19 cellular contexts compared by ENCODE assay signal in the genomic region with DNA sequence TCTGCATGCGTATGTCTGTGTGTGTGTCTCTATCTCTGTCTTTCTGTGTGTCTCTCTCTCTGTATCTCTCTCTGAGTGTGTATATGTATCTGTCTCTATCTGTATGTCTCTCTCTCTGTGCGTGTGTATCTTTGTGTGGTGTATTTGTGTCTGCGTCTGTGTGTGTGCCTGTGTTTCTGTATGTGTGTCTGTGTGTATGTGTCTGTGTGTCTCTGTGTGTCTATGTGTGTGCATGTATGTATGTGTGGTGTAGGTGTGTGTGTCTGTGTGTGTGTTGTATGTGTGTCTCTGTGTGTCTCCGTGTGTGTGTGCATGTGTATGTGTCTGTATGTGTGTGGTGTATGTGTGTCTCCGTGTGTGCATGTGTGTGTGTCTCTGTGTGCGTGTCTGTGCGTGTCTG.
DNase-seq lines count a peak whose midpoint lies in the region; ATAC-seq, FAIRE-seq and TF ChIP-seq lines count a peak whose summit lies in the region.
"Had no signal": no experiment of that assay in that cellular context is flagged by ENCODE, and none has a peak within 500 bp of the region (broad histone marks: within the 10 kb centered on the region; RNA-seq: fewer than 3 reads in every experiment).

No MANE protein-coding gene starts in this region.

- intact Hi-C loops in Caco-2 (cut with micrococcal nuclease; ENCODE audit: unreplicated experiment) (loop anchor here (2.0 kb wide), 1 partner anchor 14 kb away; no protein-coding TSS in a partner anchor), head of caudate nucleus (cut with DNase I) (no loop called here)

- no peak overlapping the region for H2AFZ ChIP-seq in neuronal stem cell (ENCODE audit: low read length)
- H2AFZ ChIP-seq: GM23248 had no signal

- H3K9me3 ChIP-seq in Caco-2 (no peaks in the 10 kb centered on the region), neuronal stem cell (replicated peaks in 1 of 2; ENCODE audit: control insufficient read depth in 2 of 2, insufficient read depth in 1 of 2, low read depth in 1 of 2, low read length in 2 of 2) (peaks cover 0 to 6% of the 10 kb centered on the region in 2 donors)
- H3K9me3 ChIP-seq: BLaER1 had no signal

- H3K23ac ChIP-seq in neuronal stem cell (ENCODE audit: low read depth, low read length, poor library complexity): no peak overlapping the region

- H3K4me3 ChIP-seq in Caco-2 (ENCODE audit: low read depth, low read length): no peak overlapping the region
- peak overlapping the region in 1 of 2 donors; percentile 64 for H3K4me3 ChIP-seq in neuronal stem cell (ENCODE audit: low read length in 2 of 2)
- H3K4me3 ChIP-seq: BLaER1, GM23248 had no signal

- peak overlapping the region; percentile 2 for H3K4me3 Mint-ChIP-seq in Caco-2 (ENCODE audit: unreplicated experiment)
- H3K4me3 Mint-ChIP-seq: CD8-positive, alpha-beta memory T cell had no signal

- no peak overlapping the region for H3K4me2 ChIP-seq in neuronal stem cell (ENCODE audit: insufficient read depth, low read length, poor library complexity, severe bottlenecking)
- H3K4me2 ChIP-seq: BLaER1 had no signal

- H3K36me3 Mint-ChIP-seq in Caco-2 (ENCODE audit: insufficient read depth, unreplicated experiment): no peaks in the 10 kb centered on the region
- H3K36me3 Mint-ChIP-seq: CD8-positive, alpha-beta memory T cell had no signal

- no peak overlapping the region for H4K91ac ChIP-seq in neuronal stem cell (ENCODE audit: low read depth, low read length, poor library complexity)

- no peak overlapping the region for H3K27ac ChIP-seq in neuronal stem cell (replicated peaks; ENCODE audit: low read length)
- H3K27ac ChIP-seq: BLaER1, GM23248 had no signal

- no peak for ATAC-seq in GM19324 (IDR thresholded peaks at IDR 0.05; ENCODE audit: low FRiP score, unreplicated experiment)

- H2BK5ac ChIP-seq in neuronal stem cell (ENCODE audit: low read length): no peak overlapping the region

- no peaks in the 10 kb centered on the region for H3K79me1 ChIP-seq in neuronal stem cell (ENCODE audit: low read depth, low read length)

- CTCF ChIA-PET in Caco-2 (lab: Charles Lee): no interaction called here

- WGBS in neuronal stem cell (ENCODE audit: extremely low coverage in 2 of 2, insufficient read length in 2 of 2, insufficient replicate concordance in 1 of 2), 2 donors: no CpG with 5 or more reads among the region's 7 CpGs

- no TSS peak for BruUV-seq in Caco-2 (replicated peaks; lab: Mats Ljungman, UMichigan)

- POLR2A ChIA-PET in Caco-2 (lab: Charles Lee): interaction anchor here (1.3 kb wide), 1 partner anchor 42 kb away, joined by 4 read pairs; no protein-coding TSS in a partner anchor

- H3K9me3 Mint-ChIP-seq in Caco-2 (ENCODE audit: unreplicated experiment): no peaks in the 10 kb centered on the region
- H3K9me3 Mint-ChIP-seq: CD8-positive, alpha-beta memory T cell had no signal

- DNase-seq in Caco-2 (no peak), HTR-8/SVneo (ENCODE audit: insufficient read length, low spot score) (no peak), islet precursor cell (peak; percentile 24), neuronal stem cell (ENCODE audit: low spot score) (no peak), NAMALWA (ENCODE audit: low spot score) (no peak), head of caudate nucleus (no peak), GM10266 (ENCODE audit: extremely low spot score) (no peak)
- DNase-seq: 8988T; AML-193; CD8-positive, alpha-beta memory T cell; DMS153; DMS79 treated with DMSO at 0.1 percent for 48 hours; EL; GM23248; H7; KBM-7 had no signal

- peak overlapping the region; percentile 17 for H4K8ac ChIP-seq in neuronal stem cell (ENCODE audit: low read depth, low read length)

- peak; percentile 72 for FAIRE-seq in HTR-8/SVneo (lab: Jason Lieb, UNC)
- FAIRE-seq: G401.6 had no signal

- H2BK15ac ChIP-seq in neuronal stem cell (ENCODE audit: low read length): no peak overlapping the region

- no peak overlapping the region for H3K4ac ChIP-seq in neuronal stem cell (ENCODE audit: low read length)

- H3K36me3 ChIP-seq in Caco-2 (ENCODE audit: control insufficient read depth, insufficient read depth, low read length) (no peaks in the 10 kb centered on the region), neuronal stem cell (replicated peaks in 1 of 2; ENCODE audit: control insufficient read depth in 2 of 2, insufficient read depth in 2 of 2, low read length in 2 of 2) (no peaks in the 10 kb centered on the region)
- H3K36me3 ChIP-seq: BLaER1 had no signal

- H2AK5ac ChIP-seq in neuronal stem cell (ENCODE audit: low read depth, low read length): no peak overlapping the region

- H3K18ac ChIP-seq in neuronal stem cell (ENCODE audit: low read length): no peak overlapping the region

- no peak overlapping the region for H2BK120ac ChIP-seq in neuronal stem cell (ENCODE audit: low read depth, low read length)

- no peak overlapping the region for H3K9ac ChIP-seq in neuronal stem cell (ENCODE audit: low read depth, low read length, poor library complexity)
- H3K9ac ChIP-seq: BLaER1, GM23248 had no signal

- no peaks in the 10 kb centered on the region for H3K27me3 Mint-ChIP-seq in Caco-2 (ENCODE audit: insufficient read depth, unreplicated experiment)

- H3K27me3 ChIP-seq in Caco-2 (replicated peaks; ENCODE audit: control insufficient read depth, insufficient read depth, low read length) (no peaks in the 10 kb centered on the region), neuronal stem cell (ENCODE audit: control insufficient read depth in 3 of 3, insufficient read depth in 3 of 3, low read depth in 1 of 3, low read length in 3 of 3) (no peaks in the 10 kb centered on the region)
- H3K27me3 ChIP-seq: BLaER1 had no signal

- H3K4me1 ChIP-seq in Caco-2 (peaks cover 60% of the 10 kb centered on the region), neuronal stem cell (ENCODE audit: control insufficient read depth in 2 of 2, insufficient read depth in 1 of 2, low read depth in 1 of 2, low read length in 2 of 2) (no peaks in the 10 kb centered on the region)
- H3K4me1 ChIP-seq: BLaER1 had no signal

- H3K14ac ChIP-seq in neuronal stem cell (ENCODE audit: low read length): peak overlapping the region; percentile 60

- H3K27ac Mint-ChIP-seq in Caco-2 (ENCODE audit: unreplicated experiment): peak overlapping the region; percentile 69
- H3K27ac Mint-ChIP-seq: CD8-positive, alpha-beta memory T cell had no signal

- H2BK12ac ChIP-seq in neuronal stem cell (ENCODE audit: low read length): no peak overlapping the region

- H3K4me1 Mint-ChIP-seq in Caco-2 (ENCODE audit: low read depth, unreplicated experiment): peaks cover 34% of the 10 kb centered on the region
- H3K4me1 Mint-ChIP-seq: CD8-positive, alpha-beta memory T cell had no signal

- TF ChIP-seq CTCF in Caco-2 (IDR thresholded peaks at IDR 0.05; ENCODE audit: insufficient read depth in 1 of 2, low read depth in 1 of 2, low read length in 1 of 2, severe bottlenecking in 1 of 2, unreplicated experiment in 1 of 2) (no peak), GM10266 (IDR thresholded peaks at IDR 0.05; ENCODE audit: control insufficient read depth, insufficient read depth, low read depth, missing control alignments) (no peak)
